ENCODE assay signal across 10 cellular contexts in genomic region chr17:56297142-56297541, GRCh38.
A peak's percentile ranks its signal among the peaks of the same experiment; 100 is the strongest.
DNase-seq lines count a peak whose midpoint lies in the region; TF ChIP-seq lines count a peak whose summit lies in the region.
"Had no signal": no experiment of that assay in that cellular context is flagged by ENCODE, and none has a peak within 500 bp of the region (broad histone marks: within the 10 kb centered on the region; RNA-seq: fewer than 3 reads in every experiment).

No MANE protein-coding gene starts in this region.

- H3K27me3 ChIP-seq in mammary epithelial cell (ENCODE audit: insufficient read depth, low read length) (no peaks in the 10 kb centered on the region), ovary (no peaks in the 10 kb centered on the region), tibial artery (no peaks in the 10 kb centered on the region)

- peak overlapping the region; percentile 38 for H2AFZ ChIP-seq in mammary epithelial cell (ENCODE audit: low read depth, low read length)

- no peak for TF ChIP-seq EP300 in ovary (IDR thresholded peaks at IDR 0.05)

- WGBS in mammary epithelial cell (ENCODE audit: low coverage, missing lambda C conversion rate), result 26% methylated on average over 7 of the region's 8 CpGs
- 12 to 14% (median 13%) methylated on average over 8 of the region's 8 CpGs for WGBS in ovary, 3 donors

- H3K4me1 ChIP-seq in mammary epithelial cell (ENCODE audit: insufficient read depth, low read length) (peaks cover 5% of the 10 kb centered on the region), ovary (ENCODE audit: insufficient read depth) (no peaks in the 10 kb centered on the region), tibial artery (peaks cover 0 to 4% (median 0%) of the 10 kb centered on the region in 4 donors)

- H3K27me3 Mint-ChIP-seq in MCF 10A (ENCODE audit: insufficient read depth, unreplicated experiment), result no peaks in the 10 kb centered on the region

- BruUV-seq in mammary epithelial cell (replicated peaks; lab: Mats Ljungman, UMichigan) (no TSS peak), MCF 10A (replicated peaks; lab: Mats Ljungman, UMichigan) (no TSS peak)

- dilution Hi-C loops in mammary epithelial cell (cut with HindIII; ENCODE audit: low sequenced_read_pairs), result no loop called here

- TF ChIP-seq CTCF in mammary epithelial cell (conservative IDR thresholded peaks at IDR 0.05 in 1 of 2, IDR thresholded peaks at IDR 0.05 in 1 of 2; ENCODE audit: extremely low read depth in 1 of 2, insufficient read depth in 1 of 2, low read depth in 1 of 2, low read length in 2 of 2) (no peak), MCF 10A (IDR thresholded peaks at IDR 0.05; ENCODE audit: unreplicated experiment) (no peak), foreskin fibroblast (IDR thresholded peaks at IDR 0.05; ENCODE audit: low read depth, low read length) (no peak), ovary (IDR thresholded peaks at IDR 0.05) (no peak), tibial artery (IDR thresholded peaks at IDR 0.05) (no peak)

- no peaks in the 10 kb centered on the region for H4K20me1 ChIP-seq in mammary epithelial cell (ENCODE audit: insufficient read depth, low read length)

- no peak overlapping the region for H3K27ac Mint-ChIP-seq in MCF 10A (ENCODE audit: low read depth, unreplicated experiment)

- no peaks in the 10 kb centered on the region for H3K9me3 Mint-ChIP-seq in MCF 10A (ENCODE audit: unreplicated experiment)

- H3K4me2 ChIP-seq in mammary epithelial cell (ENCODE audit: insufficient read depth, low read depth, low read length), result no peak overlapping the region

- no peaks in the 10 kb centered on the region for H3K9me3 ChIP-seq in mammary epithelial cell (replicated peaks; ENCODE audit: insufficient read depth, low read length)
- no peaks in the 10 kb centered on the region for H3K9me3 ChIP-seq in ovary
- H3K9me3 ChIP-seq in tibial artery, result no peaks in the 10 kb centered on the region

- peaks cover 8% of the 10 kb centered on the region for H3K4me1 Mint-ChIP-seq in MCF 10A (ENCODE audit: insufficient read depth, unreplicated experiment)

- DNase-seq in mammary epithelial cell (no peak), MCF 10A (ENCODE audit: unreplicated experiment) (no peak), foreskin fibroblast (peak; percentile 67 to 78), ovary (no peak), tibial artery (no peak), NCI-H1417 treated with DMSO at 0.1 percent for 48 hours (lab: John Stamatoyannopoulos, UW) (no peak), inferior parietal cortex (ENCODE audit: extremely low spot score) (no peak)
- peak; percentile 15 to 25 for DNase-seq in activated CD4-positive, alpha-beta T cell treated with anti-CD3 and anti-CD28 coated beads, Interleukin-2, amount 50 U/mL, for 48 hours
- DNase-seq: C1 segment of cervical spinal cord, NCI-H1694 treated with DMSO at 0.1 percent for 48 hours had no signal

- CTCF ChIA-PET in mammary epithelial cell (lab: Charles Lee; ENCODE audit: low non-redundant PET), result no interaction called here
- CTCF ChIA-PET in MCF 10A (lab: Yijun Ruan, JAX), result interaction anchor here (0.9 kb wide), 1 partner anchor 20 kb away, joined by 3 read pairs; no protein-coding TSS in a partner anchor

- intact Hi-C loops in mammary epithelial cell (cut with micrococcal nuclease) (no loop called here), MCF 10A (cut with micrococcal nuclease) (no loop called here), ovary (cut with DNase I) (no loop called here), tibial artery (cut with DNase I; ENCODE audit: low total_unique reads) (no loop called here)

- no peak overlapping the region for H3K9ac ChIP-seq in mammary epithelial cell (ENCODE audit: insufficient read depth, low read length)

- POLR2A ChIA-PET in MCF 10A (lab: Yijun Ruan, JAX), result no interaction called here

- no peak for TF ChIP-seq POLR2A in ovary (IDR thresholded peaks at IDR 0.05)

- H3K27ac ChIP-seq in mammary epithelial cell (ENCODE audit: insufficient read depth, low read depth, low read length), result no peak overlapping the region
- no peak overlapping the region for H3K27ac ChIP-seq in ovary
- H3K27ac ChIP-seq in tibial artery, result no peak overlapping the region

- in situ Hi-C loops in mammary epithelial cell (cut with MboI; ENCODE audit: low sequenced_read_pairs in 2 of 2), result no loop called here

- H3K79me2 ChIP-seq in mammary epithelial cell (ENCODE audit: insufficient read depth, low read length), result no peaks in the 10 kb centered on the region

- no peak overlapping the region for H3K4me3 ChIP-seq in mammary epithelial cell (replicated peaks in 1 of 3; ENCODE audit: insufficient read depth in 1 of 3, low read depth in 2 of 3, low read length in 3 of 3)
- H3K4me3 ChIP-seq in foreskin fibroblast (ENCODE audit: low read depth in 1 of 2, low read length in 2 of 2), result no peak overlapping the region
- no peak overlapping the region for H3K4me3 ChIP-seq in ovary
- no peak overlapping the region for H3K4me3 ChIP-seq in tibial artery

- no peaks in the 10 kb centered on the region for H3K36me3 Mint-ChIP-seq in MCF 10A (ENCODE audit: insufficient read depth, unreplicated experiment)

- H3K36me3 ChIP-seq in mammary epithelial cell (ENCODE audit: insufficient read depth, low read length) (no peaks in the 10 kb centered on the region), ovary (no peaks in the 10 kb centered on the region), tibial artery (no peaks in the 10 kb centered on the region)

- H3K4me3 Mint-ChIP-seq in MCF 10A (ENCODE audit: unreplicated experiment), result no peak overlapping the region

Comparison
In these comparisons a context has a peak if more than half of its experiments do, and no peak if none do; other contexts are left out.
1. DNase-seq: peak in activated CD4-positive, alpha-beta T cell treated with anti-CD3 and anti-CD28 coated beads, Interleukin-2, amount 50 U/mL, for 48 hours (2 of 2) and foreskin fibroblast (2 of 2); none in mammary epithelial cell (single experiment), MCF 10A (single experiment), ovary (0 of 5), tibial artery (0 of 2), NCI-H1417 treated with DMSO at 0.1 percent for 48 hours (single experiment) and inferior parietal cortex (single experiment).